13 cellular contexts compared by ENCODE assay signal in the genomic region with DNA sequence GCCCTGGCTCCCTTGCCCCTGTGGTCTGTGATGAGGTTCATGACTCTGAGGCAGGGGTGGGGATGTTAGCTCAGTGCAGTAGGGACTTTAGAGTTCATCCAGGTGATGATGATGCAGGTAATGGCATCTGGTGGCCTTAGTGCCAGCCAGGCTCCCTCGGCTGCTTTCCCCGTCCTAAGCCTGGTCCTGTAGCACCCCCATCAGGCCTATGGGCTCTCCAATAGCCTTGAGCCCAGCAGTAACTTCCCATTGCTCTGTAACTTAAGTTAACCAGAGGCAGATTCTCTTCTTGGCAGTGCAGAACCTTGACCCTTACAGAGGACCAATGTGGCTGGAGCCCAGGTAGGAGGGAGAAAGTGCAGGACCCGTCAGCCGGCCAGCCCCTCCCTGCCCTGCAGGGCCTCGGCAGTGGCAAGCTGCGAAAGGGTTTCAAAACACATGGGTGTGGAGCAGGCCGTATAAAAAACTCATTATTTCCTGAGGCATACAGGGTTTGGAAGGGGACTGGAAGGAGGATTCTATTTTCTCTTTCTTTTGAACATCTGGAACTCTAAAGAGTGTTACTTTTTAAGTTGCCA.
DNase-seq lines count a peak whose midpoint lies in the region; ATAC-seq and TF ChIP-seq lines count a peak whose summit lies in the region.
"Had no signal": no experiment of that assay in that cellular context is flagged by ENCODE, and none has a peak within 500 bp of the region (broad histone marks: within the 10 kb centered on the region; RNA-seq: fewer than 3 reads in every experiment).

No MANE protein-coding gene starts in this region.

- H3K27ac ChIP-seq in GM23338 (ENCODE audit: low read depth) (no peak overlapping the region), RWPE2 (ENCODE audit: poor library complexity, severe bottlenecking) (no peak overlapping the region), tibial nerve (no peak overlapping the region)
- H3K27ac ChIP-seq: skin epidermis, suprapubic skin had no signal

- H3K27me3 Mint-ChIP-seq in GM23338 (ENCODE audit: insufficient read depth, low read depth, poor library complexity): peaks cover 2% of the 10 kb centered on the region
- H3K27me3 Mint-ChIP-seq: activated T-cell treated with anti-CD3 and anti-CD28 coated beads, Interleukin-2, amount 50 U/mL, for 24 hours; CD4-positive, CD25-positive, alpha-beta regulatory T cell had no signal

- H4K20me1 ChIP-seq in GM23338 (replicated peaks; ENCODE audit: insufficient read depth): no peaks in the 10 kb centered on the region

- ATAC-seq in GM23338: peak; percentile 98
- ATAC-seq in RWPE2 (ENCODE audit: low read depth): peak; percentile 53

- H3K4me3 Mint-ChIP-seq in GM23338: no peak overlapping the region
- H3K4me3 Mint-ChIP-seq: activated T-cell treated with anti-CD3 and anti-CD28 coated beads, Interleukin-2, amount 50 U/mL, for 24 hours; CD4-positive, CD25-positive, alpha-beta regulatory T cell; natural killer cell treated with Interleukin-12 subunit alpha and Interleukin-12 subunit beta and Interleukin-15 and Interleukin-18, amount 100 ng/mL, for 72 hours had no signal

- no peaks in the 10 kb centered on the region for H3K9me2 ChIP-seq in GM23338 (ENCODE audit: insufficient read depth)

- no peak for TF ChIP-seq POLR2A in tibial nerve (IDR thresholded peaks at IDR 0.05)

- H3K36me3 ChIP-seq in GM23338 (ENCODE audit: insufficient read depth): no peaks in the 10 kb centered on the region; the same call in 1 of the 2 replicates
- H3K36me3 ChIP-seq in RWPE2 (ENCODE audit: low read depth): no peaks in the 10 kb centered on the region
- H3K36me3 ChIP-seq in tibial nerve: no peaks in the 10 kb centered on the region
- H3K36me3 ChIP-seq: suprapubic skin had no signal

- H3K4me3 ChIP-seq in AG10803 (ENCODE audit: low read length) (no peak overlapping the region), GM23338 (no peak overlapping the region), RWPE2 (ENCODE audit: severe bottlenecking) (no peak overlapping the region), tibial nerve (no peak overlapping the region)
- H3K4me3 ChIP-seq: skin epidermis, suprapubic skin had no signal

- peaks cover 18% of the 10 kb centered on the region for H3K4me1 Mint-ChIP-seq in GM23338
- H3K4me1 Mint-ChIP-seq: CD4-positive, CD25-positive, alpha-beta regulatory T cell had no signal

- H3K4me2 ChIP-seq in GM23338: no peak overlapping the region

- H3K36me3 Mint-ChIP-seq in GM23338 (ENCODE audit: low read depth): no peaks in the 10 kb centered on the region
- H3K36me3 Mint-ChIP-seq: CD4-positive, CD25-positive, alpha-beta regulatory T cell; natural killer cell treated with Interleukin-12 subunit alpha and Interleukin-12 subunit beta and Interleukin-15 and Interleukin-18, amount 100 ng/mL, for 72 hours had no signal

- H3K27me3 ChIP-seq in GM23338 (ENCODE audit: insufficient read depth): no peaks in the 10 kb centered on the region
- H3K27me3 ChIP-seq in RWPE2 (ENCODE audit: insufficient read depth, poor library complexity, severe bottlenecking): peaks cover 77% of the 10 kb centered on the region
- no peaks in the 10 kb centered on the region for H3K27me3 ChIP-seq in tibial nerve

- H3K27ac Mint-ChIP-seq in GM23338: no peak overlapping the region
- H3K27ac Mint-ChIP-seq: activated T-cell treated with anti-CD3 and anti-CD28 coated beads, Interleukin-2, amount 50 U/mL, for 24 hours; CD4-positive, CD25-positive, alpha-beta regulatory T cell; natural killer cell treated with Interleukin-12 subunit alpha and Interleukin-12 subunit beta and Interleukin-15 and Interleukin-18, amount 100 ng/mL, for 72 hours had no signal

- DNase-seq in AG10803 (ENCODE audit: low read depth): no peak
- DNase-seq in GM23338 (ENCODE audit: low spot score): peak; percentile 52
- DNase-seq in RWPE2 (ENCODE audit: low spot score): peak; percentile 60
- peak; percentile 41 for DNase-seq in left kidney (ENCODE audit: low read depth, low spot score)
- DNase-seq in cortex of kidney (lab: John Stamatoyannopoulos, UW): no peak
- no peak for DNase-seq in stimulated activated CD4-positive, alpha-beta T cell treated with anti-CD3 and anti-CD28 coated beads, Interleukin-2, amount 100 ng/mL, for 24 hours
- DNase-seq in A172 (ENCODE audit: low spot score): no peak
- no peak for DNase-seq in tibial nerve (ENCODE audit: low spot score in 2 of 2)
- DNase-seq: activated T-cell treated with anti-CD3 and anti-CD28 coated beads, Interleukin-2, amount 50 U/mL, for 24 hours; CD4-positive, CD25-positive, alpha-beta regulatory T cell had no signal

- peak; percentile 15; the same call in 1 of the 2 replicates for TF ChIP-seq CTCF in AG10803 (conservative IDR thresholded peaks at IDR 0.05; ENCODE audit: low read length)
- TF ChIP-seq CTCF in GM23338 (conservative IDR thresholded peaks at IDR 0.05; ENCODE audit: low read depth in 2 of 2): peak; percentile 33 to 70
- TF ChIP-seq CTCF in RWPE2 (IDR thresholded peaks at IDR 0.05; ENCODE audit: poor library complexity, severe bottlenecking): peak; percentile 21
- TF ChIP-seq CTCF in tibial nerve (IDR thresholded peaks at IDR 0.05): no peak

- no peak for TF ChIP-seq EP300 in tibial nerve (IDR thresholded peaks at IDR 0.05)

- H3K79me2 ChIP-seq in GM23338 (replicated peaks; ENCODE audit: insufficient read depth): no peaks in the 10 kb centered on the region

- H3F3A ChIP-seq in GM23338 (replicated peaks; ENCODE audit: low read depth): no peaks in the 10 kb centered on the region

- WGBS in tibial nerve, 2 donors: 46 to 59% methylated on average over 7 of the region's 7 CpGs

- H3K9me3 ChIP-seq in RWPE2 (ENCODE audit: severe bottlenecking) (no peaks in the 10 kb centered on the region), tibial nerve (peaks cover 0 to 11% (median 0%) of the 10 kb centered on the region in 4 donors)
- H3K9me3 ChIP-seq: suprapubic skin had no signal

- H2AFZ ChIP-seq in GM23338: no peak overlapping the region

- H3K9me3 Mint-ChIP-seq in GM23338: peaks cover 18% of the 10 kb centered on the region; the same call in 2 of the 3 replicates
- H3K9me3 Mint-ChIP-seq: activated T-cell treated with anti-CD3 and anti-CD28 coated beads, Interleukin-2, amount 50 U/mL, for 24 hours; natural killer cell treated with Interleukin-12 subunit alpha and Interleukin-12 subunit beta and Interleukin-15 and Interleukin-18, amount 100 ng/mL, for 72 hours had no signal

- no peaks in the 10 kb centered on the region for H3K4me1 ChIP-seq in GM23338 (ENCODE audit: insufficient read depth)
- H3K4me1 ChIP-seq in RWPE2 (ENCODE audit: insufficient read depth, poor library complexity, severe bottlenecking): no peaks in the 10 kb centered on the region
- H3K4me1 ChIP-seq in tibial nerve: peaks cover 0 to 4% (median 0%) of the 10 kb centered on the region in 4 donors
- H3K4me1 ChIP-seq: suprapubic skin had no signal

TF ChIP-seq in GM23338, 12 proteins besides CTCF, POLR2A, EP300 and RAD21 (continues in another document):
- TF ChIP-seq STAT1 (IDR thresholded peaks at IDR 0.05; ENCODE audit: unreplicated experiment): no peak

Comparison
In these comparisons a context has a peak if more than half of its experiments do, and no peak if none do; other contexts are left out.
1. DNase-seq: peak in GM23338 (single experiment), RWPE2 (single experiment) and left kidney (single experiment); none in AG10803 (single experiment), cortex of kidney (single experiment), stimulated activated CD4-positive, alpha-beta T cell treated with anti-CD3 and anti-CD28 coated beads, Interleukin-2, amount 100 ng/mL, for 24 hours (0 of 2), A172 (single experiment) and tibial nerve (0 of 2).
2. CTCF ChIP-seq: peak in AG10803 (single experiment), GM23338 (2 of 2) and RWPE2 (single experiment); none in tibial nerve (0 of 5).